ENCODE assay signal across 19 cellular contexts in the genomic region with DNA sequence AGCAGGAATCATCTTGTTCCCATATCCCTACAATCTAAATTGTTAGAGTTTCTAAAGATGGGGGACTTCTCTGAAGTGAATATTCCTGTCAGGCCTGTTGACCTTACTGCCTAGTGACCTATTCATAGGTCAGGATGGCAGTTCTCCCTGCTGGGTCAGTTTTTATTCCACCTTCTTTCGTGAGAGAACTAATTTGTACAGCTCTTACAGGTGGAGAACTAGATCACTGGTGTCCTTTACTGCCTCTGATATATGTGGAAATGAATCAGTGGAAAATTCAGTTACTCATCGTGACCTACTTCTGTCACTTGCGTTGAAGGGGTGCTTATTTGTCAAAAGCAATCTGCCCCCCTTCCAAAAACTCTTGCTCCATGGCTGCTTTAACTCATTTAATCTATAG.
DNase-seq lines count a peak whose midpoint lies in the region; ATAC-seq, FAIRE-seq and TF ChIP-seq lines count a peak whose summit lies in the region.
"Had no signal": no experiment of that assay in that cellular context is flagged by ENCODE, and none has a peak within 500 bp of the region (broad histone marks: within the 10 kb centered on the region; RNA-seq: fewer than 3 reads in every experiment).

No MANE protein-coding gene starts in this region.

- H3K27me3 Mint-ChIP-seq in activated naive CD4-positive, alpha-beta T cell treated with anti-CD3 and anti-CD28 coated beads, Interleukin-2, amount 50 U/mL, for 24 hours = no peaks in the 10 kb centered on the region
- no peaks in the 10 kb centered on the region for H3K27me3 Mint-ChIP-seq in activated T-helper 2 cell treated with anti-CD3 and anti-CD28 coated beads, Interferon-gamma antibody, Interleukin-2, Interleukin-4, amounts not matched to agents 10 μg/mL and 5 μg/mL and 100 μg/mL, durations not matched to agents 14 hours and 24 hours and 36 hours (ENCODE audit: low read depth)
- no peaks in the 10 kb centered on the region for H3K27me3 Mint-ChIP-seq in stimulated activated naive B cell treated with anti-CD40 and anti-IgM and Interleukin-4, amounts not matched to agents 10 μg/mL and 1 μg/mL and 100 μg/mL, for 72 hours

- H3K9me3 ChIP-seq in right atrium auricular region = no peaks in the 10 kb centered on the region
- H3K9me3 ChIP-seq: ascending aorta, MG63 had no signal

- H3K27ac ChIP-seq in right atrium auricular region = peak overlapping the region; percentile 32 to 44

- no peak for DNase-seq in activated naive CD4-positive, alpha-beta T cell (lab: John Stamatoyannopoulos, UW)
- DNase-seq in activated T-helper 2 cell treated with anti-CD3 and anti-CD28 coated beads, Interferon-gamma antibody, Interleukin-2, Interleukin-4, amounts not matched to agents 10 μg/mL and 5 μg/mL and 100 μg/mL, durations not matched to agents 14 hours and 24 hours and 36 hours (ENCODE audit: low spot score) = no peak
- DNase-seq in right atrium auricular region (ENCODE audit: low spot score) (no peak), 8988T (no peak), D721Med (ENCODE audit: insufficient read length, low spot score) (no peak)
- no peak for DNase-seq in stimulated activated naive B cell treated with anti-CD40 and anti-IgM and Interleukin-4, amounts not matched to agents 10 μg/mL and 1 μg/mL and 100 μg/mL, for 72 hours
- DNase-seq in activated effector memory CD4-positive, alpha-beta T cell treated with anti-CD3 and anti-CD28 coated beads, Interleukin-2, amount 50 U/mL, for 16 hours = no peak
- DNase-seq: cortex of kidney, GF-D8, head of caudate nucleus, kidney glomerular epithelial cell, MG63, NCI-H2081 treated with DMSO at 0.1 percent for 48 hours, NCI-H524 treated with DMSO at 0.1 percent for 48 hours, OCI-M1 had no signal

- peak overlapping the region; percentile 98 for H3K27ac Mint-ChIP-seq in activated naive CD4-positive, alpha-beta T cell treated with anti-CD3 and anti-CD28 coated beads, Interleukin-2, amount 50 U/mL, for 24 hours
- peak overlapping the region; percentile 65 for H3K27ac Mint-ChIP-seq in activated T-helper 2 cell treated with anti-CD3 and anti-CD28 coated beads, Interferon-gamma antibody, Interleukin-2, Interleukin-4, amounts not matched to agents 10 μg/mL and 5 μg/mL and 100 μg/mL, durations not matched to agents 14 hours and 24 hours and 36 hours
- peak overlapping the region; percentile 57 for H3K27ac Mint-ChIP-seq in stimulated activated naive B cell treated with anti-CD40 and anti-IgM and Interleukin-4, amounts not matched to agents 10 μg/mL and 1 μg/mL and 100 μg/mL, for 72 hours

- intact Hi-C loops in activated T-helper 2 cell treated with anti-CD3 and anti-CD28 coated beads, Interferon-gamma antibody, Interleukin-2, Interleukin-4, amounts not matched to agents 10 μg/mL and 5 μg/mL and 100 μg/mL, durations not matched to agents 14 hours and 24 hours and 36 hours (cut with micrococcal nuclease) = loop anchor here (1.0 kb wide), 1 partner anchor 27 kb away; no protein-coding TSS in a partner anchor

- H3K4me3 ChIP-seq in right atrium auricular region = no peak overlapping the region
- H3K4me3 ChIP-seq: ascending aorta, MG63, smooth muscle cell had no signal

- H3K36me3 Mint-ChIP-seq in activated naive CD4-positive, alpha-beta T cell treated with anti-CD3 and anti-CD28 coated beads, Interleukin-2, amount 50 U/mL, for 24 hours = peaks cover 16% of the 10 kb centered on the region
- H3K36me3 Mint-ChIP-seq in activated T-helper 2 cell treated with anti-CD3 and anti-CD28 coated beads, Interferon-gamma antibody, Interleukin-2, Interleukin-4, amounts not matched to agents 10 μg/mL and 5 μg/mL and 100 μg/mL, durations not matched to agents 14 hours and 24 hours and 36 hours (ENCODE audit: low read depth) = no peaks in the 10 kb centered on the region
- H3K36me3 Mint-ChIP-seq in stimulated activated naive B cell treated with anti-CD40 and anti-IgM and Interleukin-4, amounts not matched to agents 10 μg/mL and 1 μg/mL and 100 μg/mL, for 72 hours = no peaks in the 10 kb centered on the region

- peaks cover 10% of the 10 kb centered on the region for H3K9me3 Mint-ChIP-seq in activated naive CD4-positive, alpha-beta T cell treated with anti-CD3 and anti-CD28 coated beads, Interleukin-2, amount 50 U/mL, for 24 hours
- no peaks in the 10 kb centered on the region for H3K9me3 Mint-ChIP-seq in activated T-helper 2 cell treated with anti-CD3 and anti-CD28 coated beads, Interferon-gamma antibody, Interleukin-2, Interleukin-4, amounts not matched to agents 10 μg/mL and 5 μg/mL and 100 μg/mL, durations not matched to agents 14 hours and 24 hours and 36 hours
- no peaks in the 10 kb centered on the region for H3K9me3 Mint-ChIP-seq in stimulated activated naive B cell treated with anti-CD40 and anti-IgM and Interleukin-4, amounts not matched to agents 10 μg/mL and 1 μg/mL and 100 μg/mL, for 72 hours

- peak overlapping the region; percentile 84 for H3K4me3 Mint-ChIP-seq in activated naive CD4-positive, alpha-beta T cell treated with anti-CD3 and anti-CD28 coated beads, Interleukin-2, amount 50 U/mL, for 24 hours
- H3K4me3 Mint-ChIP-seq in activated T-helper 2 cell treated with anti-CD3 and anti-CD28 coated beads, Interferon-gamma antibody, Interleukin-2, Interleukin-4, amounts not matched to agents 10 μg/mL and 5 μg/mL and 100 μg/mL, durations not matched to agents 14 hours and 24 hours and 36 hours (ENCODE audit: low read depth) = no peak overlapping the region
- H3K4me3 Mint-ChIP-seq in stimulated activated naive B cell treated with anti-CD40 and anti-IgM and Interleukin-4, amounts not matched to agents 10 μg/mL and 1 μg/mL and 100 μg/mL, for 72 hours = no peak overlapping the region

- H3K4me1 Mint-ChIP-seq in activated naive CD4-positive, alpha-beta T cell treated with anti-CD3 and anti-CD28 coated beads, Interleukin-2, amount 50 U/mL, for 24 hours = peaks cover 91% of the 10 kb centered on the region
- peaks cover 51% of the 10 kb centered on the region for H3K4me1 Mint-ChIP-seq in activated T-helper 2 cell treated with anti-CD3 and anti-CD28 coated beads, Interferon-gamma antibody, Interleukin-2, Interleukin-4, amounts not matched to agents 10 μg/mL and 5 μg/mL and 100 μg/mL, durations not matched to agents 14 hours and 24 hours and 36 hours (ENCODE audit: low read depth)
- H3K4me1 Mint-ChIP-seq in stimulated activated naive B cell treated with anti-CD40 and anti-IgM and Interleukin-4, amounts not matched to agents 10 μg/mL and 1 μg/mL and 100 μg/mL, for 72 hours = peaks cover 15 to 37% of the 10 kb centered on the region in 2 donors

- H3K4me1 ChIP-seq in right atrium auricular region = peaks cover 0 to 70% of the 10 kb centered on the region in 2 donors

- TF ChIP-seq CTCF in right atrium auricular region (IDR thresholded peaks at IDR 0.05) = no peak
- no peak for TF ChIP-seq CTCF in D721Med (IDR thresholded peaks at IDR 0.05; ENCODE audit: insufficient read depth, missing control alignments)

- ATAC-seq in stimulated activated naive B cell treated with anti-CD40 and anti-IgM and Interleukin-4, amounts not matched to agents 10 μg/mL and 1 μg/mL and 100 μg/mL, for 72 hours (replicated peaks) = peak; percentile 78 to 81

- H3K36me3 ChIP-seq in right atrium auricular region = no peaks in the 10 kb centered on the region
- H3K36me3 ChIP-seq: ascending aorta, MG63 had no signal

- no peak for FAIRE-seq in D721Med (lab: Jason Lieb, UNC)
- FAIRE-seq: H54 had no signal

- H3K27me3 ChIP-seq in right atrium auricular region = no peaks in the 10 kb centered on the region
- H3K27me3 ChIP-seq: ascending aorta, MG63 had no signal
